ENCODE assay signal across 1 cellular context in the genomic region with DNA sequence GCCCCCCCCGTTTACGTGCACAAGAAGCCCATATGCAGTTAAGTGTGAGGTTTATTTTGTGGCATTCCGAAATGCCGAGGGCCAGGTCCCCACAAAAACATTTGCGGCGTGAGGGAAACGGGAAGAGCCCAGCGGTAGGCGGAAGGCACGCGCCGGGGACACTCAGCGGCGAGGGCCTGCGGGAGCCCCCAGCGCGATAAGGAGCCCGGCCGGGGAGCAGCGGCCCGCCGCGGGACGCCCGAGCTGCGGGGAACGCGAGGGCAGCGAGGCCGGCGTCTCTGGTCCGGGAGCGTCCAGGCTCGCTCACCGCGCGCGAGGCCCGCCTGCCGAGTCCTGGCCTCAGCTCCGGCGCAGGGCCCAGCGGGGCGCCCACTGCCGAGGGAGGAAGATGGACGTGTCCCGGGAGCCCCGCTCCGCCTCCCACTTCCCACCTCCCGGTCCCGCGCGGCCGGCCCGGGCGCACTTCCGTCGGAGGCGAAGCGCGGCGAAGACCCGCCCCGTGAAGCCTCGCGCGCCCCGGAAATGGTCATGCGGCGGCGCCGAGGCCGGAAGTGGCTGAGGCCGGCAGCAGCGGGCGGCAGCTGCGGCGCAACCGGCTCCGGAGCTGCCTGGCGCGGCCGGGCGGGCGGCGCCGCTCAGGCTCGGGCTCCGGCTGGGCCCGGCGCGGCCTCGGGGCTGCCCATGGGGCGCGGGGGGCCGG.
TF ChIP-seq lines count a peak whose summit lies in the region.

A gene with protein sequence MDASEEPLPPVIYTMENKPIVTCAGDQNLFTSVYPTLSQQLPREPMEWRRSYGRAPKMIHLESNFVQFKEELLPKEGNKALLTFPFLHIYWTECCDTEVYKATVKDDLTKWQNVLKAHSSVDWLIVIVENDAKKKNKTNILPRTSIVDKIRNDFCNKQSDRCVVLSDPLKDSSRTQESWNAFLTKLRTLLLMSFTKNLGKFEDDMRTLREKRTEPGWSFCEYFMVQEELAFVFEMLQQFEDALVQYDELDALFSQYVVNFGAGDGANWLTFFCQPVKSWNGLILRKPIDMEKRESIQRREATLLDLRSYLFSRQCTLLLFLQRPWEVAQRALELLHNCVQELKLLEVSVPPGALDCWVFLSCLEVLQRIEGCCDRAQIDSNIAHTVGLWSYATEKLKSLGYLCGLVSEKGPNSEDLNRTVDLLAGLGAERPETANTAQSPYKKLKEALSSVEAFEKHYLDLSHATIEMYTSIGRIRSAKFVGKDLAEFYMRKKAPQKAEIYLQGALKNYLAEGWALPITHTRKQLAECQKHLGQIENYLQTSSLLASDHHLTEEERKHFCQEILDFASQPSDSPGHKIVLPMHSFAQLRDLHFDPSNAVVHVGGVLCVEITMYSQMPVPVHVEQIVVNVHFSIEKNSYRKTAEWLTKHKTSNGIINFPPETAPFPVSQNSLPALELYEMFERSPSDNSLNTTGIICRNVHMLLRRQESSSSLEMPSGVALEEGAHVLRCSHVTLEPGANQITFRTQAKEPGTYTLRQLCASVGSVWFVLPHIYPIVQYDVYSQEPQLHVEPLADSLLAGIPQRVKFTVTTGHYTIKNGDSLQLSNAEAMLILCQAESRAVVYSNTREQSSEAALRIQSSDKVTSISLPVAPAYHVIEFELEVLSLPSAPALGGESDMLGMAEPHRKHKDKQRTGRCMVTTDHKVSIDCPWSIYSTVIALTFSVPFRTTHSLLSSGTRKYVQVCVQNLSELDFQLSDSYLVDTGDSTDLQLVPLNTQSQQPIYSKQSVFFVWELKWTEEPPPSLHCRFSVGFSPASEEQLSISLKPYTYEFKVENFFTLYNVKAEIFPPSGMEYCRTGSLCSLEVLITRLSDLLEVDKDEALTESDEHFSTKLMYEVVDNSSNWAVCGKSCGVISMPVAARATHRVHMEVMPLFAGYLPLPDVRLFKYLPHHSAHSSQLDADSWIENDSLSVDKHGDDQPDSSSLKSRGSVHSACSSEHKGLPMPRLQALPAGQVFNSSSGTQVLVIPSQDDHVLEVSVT (plus strand): TSS at position 536 of the 700 bp plus-strand sequence. CDS start 185 bp downstream, outside the sequence.

TF ChIP-seq in HepG2, 621 proteins besides CTCF, POLR2A, EP300 and RAD21 (continued from another document and continues in another):
- TF ChIP-seq, protein P1, sequence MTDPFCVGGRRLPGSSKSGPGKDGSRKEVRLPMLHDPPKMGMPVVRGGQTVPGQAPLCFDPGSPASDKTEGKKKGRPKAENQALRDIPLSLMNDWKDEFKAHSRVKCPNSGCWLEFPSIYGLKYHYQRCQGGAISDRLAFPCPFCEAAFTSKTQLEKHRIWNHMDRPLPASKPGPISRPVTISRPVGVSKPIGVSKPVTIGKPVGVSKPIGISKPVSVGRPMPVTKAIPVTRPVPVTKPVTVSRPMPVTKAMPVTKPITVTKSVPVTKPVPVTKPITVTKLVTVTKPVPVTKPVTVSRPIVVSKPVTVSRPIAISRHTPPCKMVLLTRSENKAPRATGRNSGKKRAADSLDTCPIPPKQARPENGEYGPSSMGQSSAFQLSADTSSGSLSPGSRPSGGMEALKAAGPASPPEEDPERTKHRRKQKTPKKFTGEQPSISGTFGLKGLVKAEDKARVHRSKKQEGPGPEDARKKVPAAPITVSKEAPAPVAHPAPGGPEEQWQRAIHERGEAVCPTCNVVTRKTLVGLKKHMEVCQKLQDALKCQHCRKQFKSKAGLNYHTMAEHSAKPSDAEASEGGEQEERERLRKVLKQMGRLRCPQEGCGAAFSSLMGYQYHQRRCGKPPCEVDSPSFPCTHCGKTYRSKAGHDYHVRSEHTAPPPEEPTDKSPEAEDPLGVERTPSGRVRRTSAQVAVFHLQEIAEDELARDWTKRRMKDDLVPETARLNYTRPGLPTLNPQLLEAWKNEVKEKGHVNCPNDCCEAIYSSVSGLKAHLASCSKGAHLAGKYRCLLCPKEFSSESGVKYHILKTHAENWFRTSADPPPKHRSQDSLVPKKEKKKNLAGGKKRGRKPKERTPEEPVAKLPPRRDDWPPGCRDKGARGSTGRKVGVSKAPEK (CRISPR knock-in tag; IDR thresholded peaks at IDR 0.05; ENCODE audit: borderline replicate concordance): no peak
- TF ChIP-seq, protein P2, sequence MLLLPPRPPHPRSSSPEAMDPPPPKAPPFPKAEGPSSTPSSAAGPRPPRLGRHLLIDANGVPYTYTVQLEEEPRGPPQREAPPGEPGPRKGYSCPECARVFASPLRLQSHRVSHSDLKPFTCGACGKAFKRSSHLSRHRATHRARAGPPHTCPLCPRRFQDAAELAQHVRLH (CRISPR knock-in tag; IDR thresholded peaks at IDR 0.05; ENCODE audit: borderline replicate concordance, low read depth): no peak
- TF ChIP-seq ZNF382 (CRISPR knock-in tag; IDR thresholded peaks at IDR 0.05; ENCODE audit: borderline replicate concordance) (no peak), YY1 (IDR thresholded peaks at IDR 0.05; ENCODE audit: insufficient read depth, insufficient replicate concordance, low read depth, low read length) (peak; percentile 77), HNF4G (IDR thresholded peaks at IDR 0.05; ENCODE audit: borderline replicate concordance, low read depth, low read length) (peak; percentile 15; the same call in 1 of the 2 replicates), HNF4G (CRISPR knock-in tag; IDR thresholded peaks at IDR 0.05; ENCODE audit: borderline replicate concordance, low read depth) (no peak), HHEX (CRISPR knock-in tag; IDR thresholded peaks at IDR 0.05) (no peak), ZNF160 (CRISPR knock-in tag; IDR thresholded peaks at IDR 0.05) (no peak; the same call in 1 of the 2 replicates), SMARCE1 (IDR thresholded peaks at IDR 0.05; ENCODE audit: borderline replicate concordance) (no peak), POGZ (CRISPR knock-in tag; IDR thresholded peaks at IDR 0.05) (no peak), ZNF20 (CRISPR knock-in tag; IDR thresholded peaks at IDR 0.05) (no peak), ZNF780A (CRISPR knock-in tag; IDR thresholded peaks at IDR 0.05) (no peak), IRF2 (CRISPR knock-in tag; IDR thresholded peaks at IDR 0.05) (no peak; the same call in 1 of the 2 replicates), NFRKB (IDR thresholded peaks at IDR 0.05) (no peak), HNRNPUL1 (IDR thresholded peaks at IDR 0.05; ENCODE audit: low read depth, low read length) (no peak), ZFP36 (IDR thresholded peaks at IDR 0.05; ENCODE audit: borderline replicate concordance, low read depth, low read length, partially characterized antibody) (no peak), ARNT (IDR thresholded peaks at IDR 0.05) (no peak), ONECUT2 (CRISPR knock-in tag; IDR thresholded peaks at IDR 0.05) (no peak), RNF2 (conservative IDR thresholded peaks at IDR 0.05; ENCODE audit: low read depth) (no peak), TBP (CRISPR knock-in tag; IDR thresholded peaks at IDR 0.05) (no peak), ZNF572 (CRISPR knock-in tag; IDR thresholded peaks at IDR 0.05) (no peak), ZBTB7A (CRISPR knock-in tag; IDR thresholded peaks at IDR 0.05) (no peak), ZNF205 (CRISPR knock-in tag; IDR thresholded peaks at IDR 0.05) (no peak), FOSL1 (CRISPR knock-in tag; IDR thresholded peaks at IDR 0.05; ENCODE audit: borderline replicate concordance) (no peak), NFKB2 (CRISPR knock-in tag; IDR thresholded peaks at IDR 0.05; ENCODE audit: borderline replicate concordance) (no peak; the same call in 1 of the 2 replicates), ZEB1 (IDR thresholded peaks at IDR 0.05; ENCODE audit: insufficient replicate concordance, low read depth) (no peak), NFE2L1 (CRISPR knock-in tag; IDR thresholded peaks at IDR 0.05; ENCODE audit: borderline replicate concordance) (no peak)
- TF ChIP-seq, protein P3, sequence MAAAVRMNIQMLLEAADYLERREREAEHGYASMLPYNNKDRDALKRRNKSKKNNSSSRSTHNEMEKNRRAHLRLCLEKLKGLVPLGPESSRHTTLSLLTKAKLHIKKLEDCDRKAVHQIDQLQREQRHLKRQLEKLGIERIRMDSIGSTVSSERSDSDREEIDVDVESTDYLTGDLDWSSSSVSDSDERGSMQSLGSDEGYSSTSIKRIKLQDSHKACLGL (CRISPR knock-in tag; IDR thresholded peaks at IDR 0.05): 0 out of 2 replicates have a peak, but pooled peaks have one; percentile 30
- TF ChIP-seq, protein P4, sequence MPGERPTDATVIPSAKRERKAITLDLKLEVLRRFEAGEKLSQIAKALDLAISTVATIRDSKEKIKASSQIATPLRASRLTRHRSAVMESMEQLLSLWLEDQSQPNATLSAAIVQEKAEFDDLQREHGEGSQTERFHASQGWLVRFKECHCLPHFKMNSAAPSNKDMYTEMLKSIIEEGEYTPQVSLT (CRISPR knock-in tag; IDR thresholded peaks at IDR 0.05; ENCODE audit: borderline replicate concordance, low read depth): no peak
- TF ChIP-seq, protein P5, sequence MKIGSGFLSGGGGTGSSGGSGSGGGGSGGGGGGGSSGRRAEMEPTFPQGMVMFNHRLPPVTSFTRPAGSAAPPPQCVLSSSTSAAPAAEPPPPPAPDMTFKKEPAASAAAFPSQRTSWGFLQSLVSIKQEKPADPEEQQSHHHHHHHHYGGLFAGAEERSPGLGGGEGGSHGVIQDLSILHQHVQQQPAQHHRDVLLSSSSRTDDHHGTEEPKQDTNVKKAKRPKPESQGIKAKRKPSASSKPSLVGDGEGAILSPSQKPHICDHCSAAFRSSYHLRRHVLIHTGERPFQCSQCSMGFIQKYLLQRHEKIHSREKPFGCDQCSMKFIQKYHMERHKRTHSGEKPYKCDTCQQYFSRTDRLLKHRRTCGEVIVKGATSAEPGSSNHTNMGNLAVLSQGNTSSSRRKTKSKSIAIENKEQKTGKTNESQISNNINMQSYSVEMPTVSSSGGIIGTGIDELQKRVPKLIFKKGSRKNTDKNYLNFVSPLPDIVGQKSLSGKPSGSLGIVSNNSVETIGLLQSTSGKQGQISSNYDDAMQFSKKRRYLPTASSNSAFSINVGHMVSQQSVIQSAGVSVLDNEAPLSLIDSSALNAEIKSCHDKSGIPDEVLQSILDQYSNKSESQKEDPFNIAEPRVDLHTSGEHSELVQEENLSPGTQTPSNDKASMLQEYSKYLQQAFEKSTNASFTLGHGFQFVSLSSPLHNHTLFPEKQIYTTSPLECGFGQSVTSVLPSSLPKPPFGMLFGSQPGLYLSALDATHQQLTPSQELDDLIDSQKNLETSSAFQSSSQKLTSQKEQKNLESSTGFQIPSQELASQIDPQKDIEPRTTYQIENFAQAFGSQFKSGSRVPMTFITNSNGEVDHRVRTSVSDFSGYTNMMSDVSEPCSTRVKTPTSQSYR (CRISPR knock-in tag; IDR thresholded peaks at IDR 0.05; ENCODE audit: borderline replicate concordance): 0 out of 2 replicates have a peak, but pooled peaks have one; percentile 9
- TF ChIP-seq, protein P6, sequence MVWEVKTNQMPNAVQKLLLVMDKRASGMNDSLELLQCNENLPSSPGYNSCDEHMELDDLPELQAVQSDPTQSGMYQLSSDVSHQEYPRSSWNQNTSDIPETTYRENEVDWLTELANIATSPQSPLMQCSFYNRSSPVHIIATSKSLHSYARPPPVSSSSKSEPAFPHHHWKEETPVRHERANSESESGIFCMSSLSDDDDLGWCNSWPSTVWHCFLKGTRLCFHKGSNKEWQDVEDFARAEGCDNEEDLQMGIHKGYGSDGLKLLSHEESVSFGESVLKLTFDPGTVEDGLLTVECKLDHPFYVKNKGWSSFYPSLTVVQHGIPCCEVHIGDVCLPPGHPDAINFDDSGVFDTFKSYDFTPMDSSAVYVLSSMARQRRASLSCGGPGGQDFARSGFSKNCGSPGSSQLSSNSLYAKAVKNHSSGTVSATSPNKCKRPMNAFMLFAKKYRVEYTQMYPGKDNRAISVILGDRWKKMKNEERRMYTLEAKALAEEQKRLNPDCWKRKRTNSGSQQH (CRISPR knock-in tag; IDR thresholded peaks at IDR 0.05; ENCODE audit: low read depth): no peak
- TF ChIP-seq, protein P7, sequence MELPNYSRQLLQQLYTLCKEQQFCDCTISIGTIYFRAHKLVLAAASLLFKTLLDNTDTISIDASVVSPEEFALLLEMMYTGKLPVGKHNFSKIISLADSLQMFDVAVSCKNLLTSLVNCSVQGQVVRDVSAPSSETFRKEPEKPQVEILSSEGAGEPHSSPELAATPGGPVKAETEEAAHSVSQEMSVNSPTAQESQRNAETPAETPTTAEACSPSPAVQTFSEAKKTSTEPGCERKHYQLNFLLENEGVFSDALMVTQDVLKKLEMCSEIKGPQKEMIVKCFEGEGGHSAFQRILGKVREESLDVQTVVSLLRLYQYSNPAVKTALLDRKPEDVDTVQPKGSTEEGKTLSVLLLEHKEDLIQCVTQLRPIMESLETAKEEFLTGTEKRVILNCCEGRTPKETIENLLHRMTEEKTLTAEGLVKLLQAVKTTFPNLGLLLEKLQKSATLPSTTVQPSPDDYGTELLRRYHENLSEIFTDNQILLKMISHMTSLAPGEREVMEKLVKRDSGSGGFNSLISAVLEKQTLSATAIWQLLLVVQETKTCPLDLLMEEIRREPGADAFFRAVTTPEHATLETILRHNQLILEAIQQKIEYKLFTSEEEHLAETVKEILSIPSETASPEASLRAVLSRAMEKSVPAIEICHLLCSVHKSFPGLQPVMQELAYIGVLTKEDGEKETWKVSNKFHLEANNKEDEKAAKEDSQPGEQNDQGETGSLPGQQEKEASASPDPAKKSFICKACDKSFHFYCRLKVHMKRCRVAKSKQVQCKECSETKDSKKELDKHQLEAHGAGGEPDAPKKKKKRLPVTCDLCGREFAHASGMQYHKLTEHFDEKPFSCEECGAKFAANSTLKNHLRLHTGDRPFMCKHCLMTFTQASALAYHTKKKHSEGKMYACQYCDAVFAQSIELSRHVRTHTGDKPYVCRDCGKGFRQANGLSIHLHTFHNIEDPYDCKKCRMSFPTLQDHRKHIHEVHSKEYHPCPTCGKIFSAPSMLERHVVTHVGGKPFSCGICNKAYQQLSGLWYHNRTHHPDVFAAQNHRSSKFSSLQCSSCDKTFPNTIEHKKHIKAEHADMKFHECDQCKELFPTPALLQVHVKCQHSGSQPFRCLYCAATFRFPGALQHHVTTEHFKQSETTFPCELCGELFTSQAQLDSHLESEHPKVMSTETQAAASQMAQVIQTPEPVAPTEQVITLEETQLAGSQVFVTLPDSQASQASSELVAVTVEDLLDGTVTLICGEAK (IDR thresholded peaks at IDR 0.05): no peak
- TF ChIP-seq, protein P7 (CRISPR knock-in tag; IDR thresholded peaks at IDR 0.05): peak; percentile 38; the same call in 1 of the 2 replicates
